ENCODE assay signal across 7 cellular contexts in genomic region chr1:220528679-220529529, GRCh38. TPM values are rescaled to one million over a fixed set of nuclear protein-coding genes. Genes with fewer than 3 reads are reported as not detected.
DNase-seq lines count a peak whose midpoint lies in the region; TF ChIP-seq lines count a peak whose summit lies in the region.

No MANE protein-coding gene starts in this region.

- no peaks in the 10 kb centered on the region for H3K9me3 Mint-ChIP-seq in neural crest cell

- no peaks in the 10 kb centered on the region for H3K36me3 Mint-ChIP-seq in neural crest cell (ENCODE audit: low read depth)

- WGBS in esophagus muscularis mucosa, result 2% methylated on average over 24 of the region's 55 CpGs

- peak overlapping the region; percentile 21 for H3K27ac Mint-ChIP-seq in neural crest cell (ENCODE audit: unreplicated experiment)

- peak overlapping the region; percentile 97 for H3K4me3 Mint-ChIP-seq in neural crest cell

- peak overlapping the region; percentile 86 to 90 (median 88) for H3K27ac ChIP-seq in esophagus muscularis mucosa (replicated peaks in 1 of 4)

- peak overlapping the region; percentile 90 for H3K9ac ChIP-seq in ES-I3 (ENCODE audit: low read depth, low read length)

- TF ChIP-seq EP300 in esophagus muscularis mucosa (IDR thresholded peaks at IDR 0.05), result no peak

- H3K4me3 ChIP-seq in HAP-1 (peak overlapping the region; percentile 72), esophagus muscularis mucosa (peak overlapping the region; percentile 76 to 93 (median 90))

- DNase-seq in HAP-1 (ENCODE audit: low spot score in 2 of 2) (peak in 1 of 2 experiments; percentile 50), SK-MEL-5 (ENCODE audit: low read depth, low spot score) (peak; percentile 10), esophagus muscularis mucosa (ENCODE audit: extremely low spot score) (peak; percentile 88), neural crest cell (ENCODE audit: low read depth, low spot score) (peak; percentile 13), amniotic stem cell (lab: John Stamatoyannopoulos, UW) (no peak)
- no peak for DNase-seq in stimulated activated CD4-positive, alpha-beta T cell treated with anti-CD3 and anti-CD28 coated beads, Interleukin-2, amount 100 ng/mL, for 24 hours

- in situ Hi-C loops in HAP-1 (cut with MboI; ENCODE audit: low sequenced_read_pairs), result no loop called here
- in situ Hi-C loops in SK-MEL-5 (cut with HindIII; ENCODE audit: low pct_unique_long_range_greater_than_20kb, low sequenced_read_pairs), result no loop called here

- H3K27me3 Mint-ChIP-seq in neural crest cell (ENCODE audit: low read depth), result peaks cover 46% of the 10 kb centered on the region

- intact Hi-C loops in esophagus muscularis mucosa (cut with DNase I), result no loop called here

- H3K9me3 ChIP-seq in ES-I3 (ENCODE audit: control insufficient read depth, insufficient read depth, low read length) (no peaks in the 10 kb centered on the region), HAP-1 (no peaks in the 10 kb centered on the region), esophagus muscularis mucosa (no peaks in the 10 kb centered on the region)

- no peaks in the 10 kb centered on the region for H3K36me3 ChIP-seq in ES-I3 (ENCODE audit: insufficient read depth, low read length)
- no peaks in the 10 kb centered on the region for H3K36me3 ChIP-seq in HAP-1 (replicated peaks)
- no peaks in the 10 kb centered on the region for H3K36me3 ChIP-seq in esophagus muscularis mucosa

- H3K4me1 Mint-ChIP-seq in neural crest cell, result peaks cover 30% of the 10 kb centered on the region

- H3K27me3 ChIP-seq in HAP-1 (ENCODE audit: low read depth) (no peaks in the 10 kb centered on the region), esophagus muscularis mucosa (no peaks in the 10 kb centered on the region)

- TF ChIP-seq CTCF in esophagus muscularis mucosa (IDR thresholded peaks at IDR 0.05) (peak in 1 of 3 experiments; percentile 7), neural crest cell (conservative IDR thresholded peaks at IDR 0.05) (no peak)

- H3K4me1 ChIP-seq in ES-I3 (ENCODE audit: insufficient read depth, low read length) (no peaks in the 10 kb centered on the region), HAP-1 (peaks cover 18% of the 10 kb centered on the region), esophagus muscularis mucosa (peaks cover 0 to 28% (median 22%) of the 10 kb centered on the region in 4 donors)

- TF ChIP-seq POLR2A in esophagus muscularis mucosa (IDR thresholded peaks at IDR 0.05; ENCODE audit: low read depth), result no peak

RNA-seq across cellular contexts. Expression of gene MARK1, which starts 1.0 kb away (rescaled TPM):
- total RNA-seq in SK-MEL-5 (2014; rRNA removed; shearing (Covaris generic)), result 1.9 and 2.6 TPM in 2 replicates
- polyA plus RNA-seq in SK-MEL-5 (2015; cell fraction: cytosol; rRNA removed), result 3.7 and 5.4 TPM in 2 replicates
- 4.7 and 5.3 TPM in 2 replicates for polyA plus RNA-seq in SK-MEL-5 (2015; cell fraction: nucleus; rRNA removed)
- 10 to 100 TPM; 16.7 to 24.4 (median 17.6) TPM for total RNA-seq in esophagus muscularis mucosa
- 14.2 and 14.6 TPM in 2 replicates for total RNA-seq in neural crest cell

Comparison
In these comparisons a context has a peak if more than half of its experiments do, and no peak if none do; other contexts are left out.
1. DNase-seq: peak in SK-MEL-5 (single experiment), esophagus muscularis mucosa (single experiment) and neural crest cell (single experiment); none in amniotic stem cell (single experiment) and stimulated activated CD4-positive, alpha-beta T cell treated with anti-CD3 and anti-CD28 coated beads, Interleukin-2, amount 100 ng/mL, for 24 hours (0 of 2).